In genomic region chr10:115001506-115002381, GRCh38 we compare ENCODE assay signal across 9 cellular contexts.
DNase-seq lines count a peak whose midpoint lies in the region; ATAC-seq and TF ChIP-seq lines count a peak whose summit lies in the region.
"Had no signal": no experiment of that assay in that cellular context is flagged by ENCODE, and none has a peak within 500 bp of the region (broad histone marks: within the 10 kb centered on the region; RNA-seq: fewer than 3 reads in every experiment).

No MANE protein-coding gene starts in this region.

- peak overlapping the region in 2 of 4 donors; percentile 38 to 60 for H3K27ac ChIP-seq in sigmoid colon
- H3K27ac ChIP-seq: neutrophil had no signal

- H3K4me1 Mint-ChIP-seq in chondrocyte (ENCODE audit: low read depth): peaks cover 36% of the 10 kb centered on the region
- no peaks in the 10 kb centered on the region for H3K4me1 Mint-ChIP-seq in glutamatergic neuron (ENCODE audit: low read depth, unreplicated experiment)

- no peaks in the 10 kb centered on the region for H3K9me3 Mint-ChIP-seq in chondrocyte (ENCODE audit: low read depth)
- peaks cover 2% of the 10 kb centered on the region for H3K9me3 Mint-ChIP-seq in glutamatergic neuron (ENCODE audit: unreplicated experiment)

- 45 to 65% methylated on average over 13 of the region's 13 CpGs for WGBS in sigmoid colon, 2 donors

- intact Hi-C loops in sigmoid colon (cut with DNase I): no loop called here

- no peak for TF ChIP-seq EP300 in sigmoid colon (IDR thresholded peaks at IDR 0.05)

- H3K4me1 ChIP-seq in sigmoid colon: peaks cover 0 to 15% (median 8%) of the 10 kb centered on the region in 4 donors

- peak; percentile 28 for DNase-seq in NOMO-1 treated with DMSO at 0.1 percent for 48 hours (lab: John Stamatoyannopoulos, UW; ENCODE audit: unreplicated experiment)
- DNase-seq in NOMO-1 (lab: John Stamatoyannopoulos, UW; ENCODE audit: unreplicated experiment in 2 of 2): no peak
- no peak for DNase-seq in chondrocyte (ENCODE audit: low spot score)
- no peak for DNase-seq in sigmoid colon
- no peak for DNase-seq in glutamatergic neuron
- no peak for DNase-seq in NCI-H526 (lab: John Stamatoyannopoulos, UW)

- H3K36me3 ChIP-seq in sigmoid colon: no peaks in the 10 kb centered on the region
- H3K36me3 ChIP-seq: neutrophil had no signal

- no peaks in the 10 kb centered on the region for H3K9me3 ChIP-seq in sigmoid colon
- H3K9me3 ChIP-seq: neutrophil had no signal

- no peak for TF ChIP-seq POLR2A in sigmoid colon (IDR thresholded peaks at IDR 0.05)

- peak overlapping the region; percentile 74 for H3K4me3 Mint-ChIP-seq in chondrocyte (ENCODE audit: unreplicated experiment)
- H3K4me3 Mint-ChIP-seq in glutamatergic neuron (ENCODE audit: unreplicated experiment): no peak overlapping the region

- ATAC-seq in HG03521 (IDR thresholded peaks at IDR 0.05; ENCODE audit: unreplicated experiment) (peak; percentile 63), GM18517 (IDR thresholded peaks at IDR 0.05; ENCODE audit: unreplicated experiment) (no peak)

- TF ChIP-seq CTCF in chondrocyte (IDR thresholded peaks at IDR 0.05) (no peak), sigmoid colon (IDR thresholded peaks at IDR 0.05) (no peak), glutamatergic neuron (IDR thresholded peaks at IDR 0.05; ENCODE audit: partially characterized antibody, unreplicated experiment) (no peak)

- H3K27me3 ChIP-seq in sigmoid colon: no peaks in the 10 kb centered on the region
- H3K27me3 ChIP-seq: neutrophil had no signal

- H3K27me3 Mint-ChIP-seq in chondrocyte (ENCODE audit: low read depth): no peaks in the 10 kb centered on the region
- no peaks in the 10 kb centered on the region for H3K27me3 Mint-ChIP-seq in glutamatergic neuron (ENCODE audit: unreplicated experiment)

- H3K36me3 Mint-ChIP-seq in chondrocyte (ENCODE audit: low read depth) (no peaks in the 10 kb centered on the region), glutamatergic neuron (ENCODE audit: unreplicated experiment) (no peaks in the 10 kb centered on the region)

- H3K27ac Mint-ChIP-seq in chondrocyte (ENCODE audit: unreplicated experiment): peak overlapping the region; percentile 84
- H3K27ac Mint-ChIP-seq in glutamatergic neuron (ENCODE audit: unreplicated experiment): no peak overlapping the region

- H3K4me3 ChIP-seq in sigmoid colon: peak overlapping the region in 3 of 4 donors; percentile 27 to 41 (median 32)
